In the genomic region with DNA sequence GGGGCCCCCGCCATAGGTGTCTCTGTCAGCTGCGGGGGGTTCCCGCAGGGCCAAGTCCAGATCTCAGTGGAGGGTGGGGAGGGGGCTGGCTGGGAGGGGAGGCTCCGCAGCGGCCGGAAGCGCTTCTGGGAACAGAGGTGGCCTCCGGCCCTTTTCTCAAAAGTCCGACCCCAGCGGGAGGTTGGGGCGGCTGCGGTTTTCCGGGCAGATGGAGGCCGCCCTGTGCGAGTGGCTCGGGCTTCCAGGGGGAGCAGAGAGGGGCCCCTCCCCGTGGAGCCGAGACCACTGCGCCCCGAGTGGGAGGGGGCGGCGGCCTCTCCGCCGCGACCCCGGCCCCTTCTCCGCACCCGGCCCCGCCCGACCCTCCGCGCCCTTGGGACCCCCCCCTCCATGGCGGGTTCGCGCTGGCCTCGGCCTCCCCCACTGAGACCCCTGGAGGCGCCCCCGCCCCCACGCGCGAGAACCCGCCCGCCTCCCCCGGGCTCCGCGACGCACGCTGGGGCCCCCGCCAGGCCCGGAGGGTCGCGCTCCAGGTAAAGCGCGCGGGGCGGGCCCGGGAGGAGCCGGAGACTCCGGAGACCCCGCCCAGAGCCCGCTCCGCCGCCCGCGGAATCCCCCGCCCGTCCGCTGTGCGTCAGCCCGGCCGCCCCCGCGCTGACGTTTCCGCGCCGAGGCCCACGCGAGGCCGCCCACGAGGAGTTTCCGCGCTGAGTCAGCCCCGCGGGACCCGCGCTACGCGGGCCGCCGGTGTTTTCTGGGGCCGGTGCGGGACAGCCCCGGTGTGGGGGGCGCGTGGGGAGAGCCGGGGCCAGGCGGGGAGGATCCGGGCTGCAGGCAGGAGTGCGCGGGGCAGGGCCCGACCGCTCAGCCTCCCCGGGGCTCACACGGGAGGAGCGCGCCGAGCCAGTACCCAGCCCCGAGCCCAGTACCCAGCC, we compare ENCODE assay signal across 9 cellular contexts. TPM values are rescaled to one million over a fixed set of nuclear protein-coding genes. Genes with fewer than 3 reads are reported as not detected.
A peak's percentile ranks its signal among the peaks of the same experiment; 100 is the strongest.
DNase-seq lines count a peak whose midpoint lies in the region; ATAC-seq and TF ChIP-seq lines count a peak whose summit lies in the region.
"Had no signal": no experiment of that assay in that cellular context is flagged by ENCODE, and none has a peak within 500 bp of the region (broad histone marks: within the 10 kb centered on the region; RNA-seq: fewer than 3 reads in every experiment).

No MANE protein-coding gene starts in this region.

- H3K4me3 Mint-ChIP-seq in activated T-cell treated with anti-CD3 and anti-CD28 coated beads, Interleukin-2, amount 50 U/mL, for 4 hours = peak overlapping the region; percentile 71

- 3% methylated on average over 42 of the region's 109 CpGs for WGBS in prostate gland

- H3K9me3 ChIP-seq in prostate gland = no peaks in the 10 kb centered on the region
- H3K9me3 ChIP-seq in uterus = no peaks in the 10 kb centered on the region

- TF ChIP-seq CTCF in foreskin fibroblast (IDR thresholded peaks at IDR 0.05; ENCODE audit: low read depth, low read length) = no peak
- TF ChIP-seq CTCF in prostate gland (IDR thresholded peaks at IDR 0.05) = no peak
- TF ChIP-seq CTCF in uterus (IDR thresholded peaks at IDR 0.05) = no peak

- peak; percentile 17 for ATAC-seq in GM19468 (IDR thresholded peaks at IDR 0.05; ENCODE audit: extremely low read depth, unreplicated experiment)
- ATAC-seq in activated T-cell treated with anti-CD3 and anti-CD28 coated beads, Interleukin-2, amount 50 U/mL, for 4 hours = peak; percentile 83 to 84

- no peaks in the 10 kb centered on the region for H3K36me3 Mint-ChIP-seq in activated T-cell treated with anti-CD3 and anti-CD28 coated beads, Interleukin-2, amount 50 U/mL, for 4 hours (ENCODE audit: insufficient read depth)

- peaks cover 8% of the 10 kb centered on the region for H3K4me1 Mint-ChIP-seq in activated T-cell treated with anti-CD3 and anti-CD28 coated beads, Interleukin-2, amount 50 U/mL, for 4 hours (ENCODE audit: low read depth)

- H3K4me1 ChIP-seq in prostate gland (replicated peaks) (no peaks in the 10 kb centered on the region), uterus (peaks cover 0 to 9% of the 10 kb centered on the region in 2 donors)

- H3K4me3 ChIP-seq in foreskin fibroblast (ENCODE audit: low read depth in 1 of 2, low read length in 2 of 2) (peak overlapping the region; percentile 18 to 28), prostate gland (peak overlapping the region; percentile 39 to 48), uterus (peak overlapping the region; percentile 14 to 36)

- H3K27me3 ChIP-seq in prostate gland (replicated peaks; ENCODE audit: insufficient read depth) (no peaks in the 10 kb centered on the region), uterus (no peaks in the 10 kb centered on the region)

- DNase-seq in NCI-H69 (lab: John Stamatoyannopoulos, UW) = peak; percentile 62
- DNase-seq in activated T-cell treated with anti-CD3 and anti-CD28 coated beads, Interleukin-2, amount 50 U/mL, for 4 hours = peak; percentile 95
- DNase-seq in foreskin fibroblast = peak; percentile 62 to 85
- peak; percentile 30 for DNase-seq in prostate gland (ENCODE audit: low spot score)
- peak; percentile 48 to 75 for DNase-seq in uterus
- no peak for DNase-seq in SIG-M5 treated with dmso at 0.1 percent for 504 hours (lab: John Stamatoyannopoulos, UW; ENCODE audit: unreplicated experiment)
- DNase-seq in cerebellar nuclear complex (lab: John Stamatoyannopoulos, UW) = no peak

- H3K9me3 Mint-ChIP-seq in activated T-cell treated with anti-CD3 and anti-CD28 coated beads, Interleukin-2, amount 50 U/mL, for 4 hours = no peaks in the 10 kb centered on the region

- H3K27me3 Mint-ChIP-seq in activated T-cell treated with anti-CD3 and anti-CD28 coated beads, Interleukin-2, amount 50 U/mL, for 4 hours (ENCODE audit: low read depth) = no peaks in the 10 kb centered on the region

- H3K27ac ChIP-seq in prostate gland = peak overlapping the region in 1 of 2 donors; percentile 48
- H3K27ac ChIP-seq in uterus = peak overlapping the region; percentile 3 to 33

- TF ChIP-seq POLR2A in prostate gland (IDR thresholded peaks at IDR 0.05) = peak; percentile 42
- TF ChIP-seq POLR2A in uterus (IDR thresholded peaks at IDR 0.05) = peak in 1 of 2 donors; percentile 25

- intact Hi-C loops in prostate gland (cut with DNase I) = no loop called here
- intact Hi-C loops in uterus (cut with DNase I; ENCODE audit: low total_unique reads) = no loop called here

- no peaks in the 10 kb centered on the region for H3K36me3 ChIP-seq in prostate gland
- no peaks in the 10 kb centered on the region for H3K36me3 ChIP-seq in uterus

RNA-seq across cellular contexts. Expression of a gene that starts 5.2 kb away (rescaled TPM):
- total RNA-seq in activated T-cell treated with anti-CD3 and anti-CD28 coated beads, Interleukin-2, amount 50 U/mL, for 4 hours = 100 to 1,000 TPM; 102 to 212 (median 155) TPM
- 1 to 10 TPM; 3.1 to 3.5 TPM for total RNA-seq in prostate gland
- total RNA-seq in uterus = 1 to 10 TPM in 1 of 4 donors, under 1 TPM in 1, not detected in 2; 0.37 to 2.6 TPM

RNA-seq across cellular contexts. Expression of a gene that starts 12.8 kb away (rescaled TPM):
- total RNA-seq in activated T-cell treated with anti-CD3 and anti-CD28 coated beads, Interleukin-2, amount 50 U/mL, for 4 hours = 100 to 1,000 TPM; 480 to 735 (median 495) TPM
- 1 to 10 TPM in 1 of 2 donors, under 1 TPM in 1; 0.50 to 3.0 TPM for total RNA-seq in prostate gland
- 1 to 10 TPM in 2 of 4 donors, not detected in 2; 1.3 to 1.5 TPM for total RNA-seq in uterus

RNA-seq across cellular contexts. Expression of a gene that starts 27.5 kb away (rescaled TPM):
- not detected for total RNA-seq in activated T-cell treated with anti-CD3 and anti-CD28 coated beads, Interleukin-2, amount 50 U/mL, for 4 hours
- 1 to 10 TPM in 1 of 2 donors, under 1 TPM in 1; 0.77 to 7.3 TPM for total RNA-seq in prostate gland
- under 1 TPM in 2 of 4 donors, not detected in 2; 0.35 to 0.51 TPM for total RNA-seq in uterus
- total RNA-seq: dermis microvascular lymphatic vessel endothelial cell had no signal

RNA-seq across cellular contexts. Expression of a gene that starts 30.7 kb away (rescaled TPM):
- total RNA-seq in activated T-cell treated with anti-CD3 and anti-CD28 coated beads, Interleukin-2, amount 50 U/mL, for 4 hours = 100 to 1,000 TPM; 191 to 242 (median 193) TPM
- 100 to 1,000 TPM; 177 to 185 TPM for total RNA-seq in prostate gland
- total RNA-seq in uterus = 100 to 1,000 TPM in 1 of 4 donors, 10 to 100 TPM in 3; 29.7 to 105 (median 50.3) TPM

RNA-seq across cellular contexts. Expression of a gene that starts 30.9 kb away (rescaled TPM):
- total RNA-seq in activated T-cell treated with anti-CD3 and anti-CD28 coated beads, Interleukin-2, amount 50 U/mL, for 4 hours = 10 to 100 TPM; 38.0 to 40.8 (median 39.0) TPM
- 10 to 100 TPM; 29.6 to 41.5 TPM for total RNA-seq in prostate gland
- 10 to 100 TPM in 3 of 4 donors, 1 to 10 TPM in 1; 1.8 to 23.5 (median 17.6) TPM for total RNA-seq in uterus

Comparison
In these comparisons a context has a peak if more than half of its experiments do, and no peak if none do; other contexts are left out.
1. DNase-seq: peak in NCI-H69 (single experiment), activated T-cell treated with anti-CD3 and anti-CD28 coated beads, Interleukin-2, amount 50 U/mL, for 4 hours (single experiment), foreskin fibroblast (2 of 2), prostate gland (single experiment) and uterus (2 of 2); none in SIG-M5 treated with dmso at 0.1 percent for 504 hours (single experiment) and cerebellar nuclear complex (0 of 2).
2. RNA of a gene that starts 5.2 kb away (total RNA-seq): 102 to 212 TPM in activated T-cell treated with anti-CD3 and anti-CD28 coated beads, Interleukin-2, amount 50 U/mL, for 4 hours; 3.1 to 3.5 TPM in prostate gland and 0.37 to 2.6 TPM in uterus; every median in the first group is over 10 times any median in the second.
3. RNA of a gene that starts 12.8 kb away (total RNA-seq): 480 to 735 TPM in activated T-cell treated with anti-CD3 and anti-CD28 coated beads, Interleukin-2, amount 50 U/mL, for 4 hours; 0.50 to 3.0 TPM in prostate gland and 1.3 to 1.5 TPM in uterus; every median in the first group is over 100 times any median in the second.
4. Peak in every context shown above with its lines, with median percentiles within 50 percentile points of each other: H3K4me3 ChIP-seq.